22 cellular contexts compared by ENCODE assay signal in the genomic region with DNA sequence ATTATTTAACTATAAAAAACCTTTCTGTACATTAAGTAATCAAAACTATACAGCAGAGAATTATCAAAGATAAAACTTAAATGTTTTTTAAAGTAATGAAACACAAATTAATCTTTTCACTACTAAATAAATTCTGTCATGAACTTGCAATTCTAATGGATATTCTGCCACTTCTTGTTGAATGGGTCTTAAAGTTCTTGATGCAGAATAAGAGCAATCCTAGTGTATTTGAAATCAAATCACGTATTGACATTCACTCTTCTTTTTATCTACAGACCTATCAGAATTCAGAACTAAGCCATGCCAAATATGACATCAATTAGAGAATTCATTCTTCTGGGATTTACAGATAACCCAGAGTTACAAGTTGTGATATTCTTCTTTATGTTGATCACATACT. TPM values are rescaled to one million over a fixed set of nuclear protein-coding genes. Genes with fewer than 3 reads are reported as not detected.
DNase-seq lines count a peak whose midpoint lies in the region; ATAC-seq, FAIRE-seq and TF ChIP-seq lines count a peak whose summit lies in the region.
"Had no signal": no experiment of that assay in that cellular context is flagged by ENCODE, and none has a peak within 500 bp of the region (broad histone marks: within the 10 kb centered on the region; RNA-seq: fewer than 3 reads in every experiment).

Gene OR6C65, plus strand, starts transcription at position 301 of the 400 bp plus-strand sequence. Its CDS starts 0 bp downstream, at position 301.

- POLR2A ChIA-PET in A549 (lab: Yijun Ruan, JAX) = no interaction called here

- no peak for TF ChIP-seq RAD21 in A549 (conservative IDR thresholded peaks at IDR 0.05 in 1 of 2, IDR thresholded peaks at IDR 0.05 in 1 of 2)

- TF ChIP-seq CTCF in A549 (IDR thresholded peaks at IDR 0.05) (no peak), right atrium auricular region (IDR thresholded peaks at IDR 0.05) (no peak)

- H3K4me1 ChIP-seq in A549 = no peaks in the 10 kb centered on the region
- H3K4me1 ChIP-seq in right atrium auricular region = no peaks in the 10 kb centered on the region
- H3K4me1 ChIP-seq: BE2C, BLaER1 had no signal

- H3K36me3 ChIP-seq in right atrium auricular region = no peaks in the 10 kb centered on the region
- H3K36me3 ChIP-seq: BE2C, BLaER1 had no signal

- CTCF ChIA-PET in A549 (lab: Yijun Ruan, JAX) = no interaction called here

- TF ChIP-seq EP300 in A549 (IDR thresholded peaks at IDR 0.05) = no peak

- H3K9me3 ChIP-seq in A549 (no peaks in the 10 kb centered on the region), right atrium auricular region (no peaks in the 10 kb centered on the region)
- H3K9me3 ChIP-seq: BE2C, BLaER1 had no signal

- no peak within 1 kb of the TSS for H3K4me2 ChIP-seq in A549
- H3K4me2 ChIP-seq: BLaER1 had no signal

- H3K27ac ChIP-seq in A549 (no peak within 1 kb of the TSS), right atrium auricular region (no peak within 1 kb of the TSS)
- H3K27ac ChIP-seq: BLaER1 had no signal

- no peaks in the 10 kb centered on the region for H3K27me3 ChIP-seq in right atrium auricular region
- H3K27me3 ChIP-seq: BLaER1 had no signal

- DNase-seq in A549 (ENCODE audit: low read depth in 1 of 2, low spot score in 1 of 2) (no peak), frontal cortex (ENCODE audit: low spot score in 2 of 2) (no peak), right atrium auricular region (ENCODE audit: low spot score) (no peak)
- no peak for DNase-seq in activated CD4-positive, alpha-beta T cell treated with anti-CD3 and anti-CD28 coated beads for 48 hours
- DNase-seq: 8988T; ACHN; BE2C; C1 segment of cervical spinal cord; CD4-positive, alpha-beta memory T cell; CD4-positive, CD25-positive, alpha-beta regulatory T cell; CD8-positive, alpha-beta memory T cell; COR-L47; DMS79 treated with DMSO at 0.1 percent for 48 hours; GF-D8 had no signal

- H3K4me3 ChIP-seq in A549 (no peak within 1 kb of the TSS), right atrium auricular region (no peak within 1 kb of the TSS)
- H3K4me3 ChIP-seq: BLaER1 had no signal

- WGBS in A549 (ENCODE audit: missing lambda C conversion rate) = 0% methylated on average over 1 of the region's 1 CpG

- TF ChIP-seq POLR2A in A549 (IDR thresholded peaks at IDR 0.05; ENCODE audit: low read length) = no peak

- FAIRE-seq in A549 (lab: Jason Lieb, UNC) (peak; percentile 46), frontal cortex (lab: Jason Lieb, UNC) (peak; percentile 23)
- FAIRE-seq: G401.6, GM12891, GM19239 had no signal

- no peak for ATAC-seq in A549
- ATAC-seq in GM19328 (IDR thresholded peaks at IDR 0.05; ENCODE audit: unreplicated experiment) = no peak

TF ChIP-seq in A549, 52 proteins besides CTCF, POLR2A, EP300 and RAD21:
- TF ChIP-seq RCOR1 (IDR thresholded peaks at IDR 0.05; ENCODE audit: low read depth, low read length) (no peak), HEYL (CRISPR knock-in tag; IDR thresholded peaks at IDR 0.05) (no peak), HDAC2 (IDR thresholded peaks at IDR 0.05) (no peak), MAZ (IDR thresholded peaks at IDR 0.05; ENCODE audit: borderline replicate concordance, low read depth, low read length) (no peak), RNF2 (IDR thresholded peaks at IDR 0.05; ENCODE audit: borderline replicate concordance, low read depth) (no peak), HOXB5 (CRISPR knock-in tag; IDR thresholded peaks at IDR 0.05) (no peak), EHF (CRISPR knock-in tag; IDR thresholded peaks at IDR 0.05) (no peak), ZFP36 (IDR thresholded peaks at IDR 0.05; ENCODE audit: borderline replicate concordance, partially characterized antibody) (no peak), NPAS2 (CRISPR knock-in tag; IDR thresholded peaks at IDR 0.05; ENCODE audit: borderline replicate concordance) (no peak), EHMT2 (IDR thresholded peaks at IDR 0.05; ENCODE audit: low read depth) (no peak), ESRRA (IDR thresholded peaks at IDR 0.05; ENCODE audit: borderline replicate concordance, low read length) (no peak), CHD2 (IDR thresholded peaks at IDR 0.05; ENCODE audit: low read length, partially characterized antibody) (no peak), CEBPB (IDR thresholded peaks at IDR 0.05) (no peak), RARB (CRISPR knock-in tag; IDR thresholded peaks at IDR 0.05) (no peak), MYC (IDR thresholded peaks at IDR 0.05; ENCODE audit: borderline replicate concordance, low read length) (no peak), JUN (IDR thresholded peaks at IDR 0.05) (no peak), CBX2 (IDR thresholded peaks at IDR 0.05; ENCODE audit: borderline replicate concordance, low read depth) (no peak)
- TF ChIP-seq, protein P1, sequence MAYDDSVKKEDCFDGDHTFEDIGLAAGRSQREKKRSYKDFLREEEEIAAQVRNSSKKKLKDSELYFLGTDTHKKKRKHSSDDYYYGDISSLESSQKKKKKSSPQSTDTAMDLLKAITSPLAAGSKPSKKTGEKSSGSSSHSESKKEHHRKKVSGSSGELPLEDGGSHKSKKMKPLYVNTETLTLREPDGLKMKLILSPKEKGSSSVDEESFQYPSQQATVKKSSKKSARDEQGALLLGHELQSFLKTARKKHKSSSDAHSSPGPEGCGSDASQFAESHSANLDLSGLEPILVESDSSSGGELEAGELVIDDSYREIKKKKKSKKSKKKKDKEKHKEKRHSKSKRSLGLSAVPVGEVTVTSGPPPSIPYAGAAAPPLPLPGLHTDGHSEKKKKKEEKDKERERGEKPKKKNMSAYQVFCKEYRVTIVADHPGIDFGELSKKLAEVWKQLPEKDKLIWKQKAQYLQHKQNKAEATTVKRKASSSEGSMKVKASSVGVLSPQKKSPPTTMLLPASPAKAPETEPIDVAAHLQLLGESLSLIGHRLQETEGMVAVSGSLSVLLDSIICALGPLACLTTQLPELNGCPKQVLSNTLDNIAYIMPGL (CRISPR knock-in tag; IDR thresholded peaks at IDR 0.05; ENCODE audit: borderline replicate concordance) = no peak
- TF ChIP-seq, protein P2, sequence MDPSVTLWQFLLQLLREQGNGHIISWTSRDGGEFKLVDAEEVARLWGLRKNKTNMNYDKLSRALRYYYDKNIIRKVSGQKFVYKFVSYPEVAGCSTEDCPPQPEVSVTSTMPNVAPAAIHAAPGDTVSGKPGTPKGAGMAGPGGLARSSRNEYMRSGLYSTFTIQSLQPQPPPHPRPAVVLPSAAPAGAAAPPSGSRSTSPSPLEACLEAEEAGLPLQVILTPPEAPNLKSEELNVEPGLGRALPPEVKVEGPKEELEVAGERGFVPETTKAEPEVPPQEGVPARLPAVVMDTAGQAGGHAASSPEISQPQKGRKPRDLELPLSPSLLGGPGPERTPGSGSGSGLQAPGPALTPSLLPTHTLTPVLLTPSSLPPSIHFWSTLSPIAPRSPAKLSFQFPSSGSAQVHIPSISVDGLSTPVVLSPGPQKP (IDR thresholded peaks at IDR 0.05; ENCODE audit: low read depth, low read length) = no peak

RNA-seq across cellular contexts. Expression of gene OR6C65, which starts in this region (rescaled TPM):
- polyA plus RNA-seq in A549 (2011; rRNA removed) = not detected in 2 replicates
- polyA plus RNA-seq in A549 (2012; cell fraction: cytosol; rRNA removed) = not detected in 2 replicates
- not detected in 2 replicates for polyA plus RNA-seq in A549 (2012; cell fraction: nucleus; rRNA removed)
- not detected in 3 replicates for polyA plus RNA-seq in A549 (2017; fragmentation: RNase III; extraction: RNeasy Plus Mini Kit Qiagen cat#74134 plus additional on column Dnase treatment)
- polyA minus RNA-seq in A549 (2011; rRNA and poly(A)+ RNA removed) = not detected in 2 replicates
- not detected for total RNA-seq in frontal cortex
- total RNA-seq in right atrium auricular region = not detected
- total RNA-seq: A673; CD4-positive, alpha-beta memory T cell; CD4-positive, CD25-positive, alpha-beta regulatory T cell; CD8-positive, alpha-beta memory T cell had no signal
- polyA plus RNA-seq: AG04450; CD14-positive monocyte; CD4-positive, alpha-beta memory T cell; CD4-positive, CD25-positive, alpha-beta regulatory T cell; CD8-positive, alpha-beta memory T cell had no signal
